ENCODE assay signal across 9 cellular contexts in genomic region chr9:127523312-127523851, GRCh38.
DNase-seq lines count a peak whose midpoint lies in the region; ATAC-seq and TF ChIP-seq lines count a peak whose summit lies in the region.
"Had no signal": no experiment of that assay in that cellular context is flagged by ENCODE, and none has a peak within 500 bp of the region (broad histone marks: within the 10 kb centered on the region; RNA-seq: fewer than 3 reads in every experiment).

No MANE protein-coding gene starts in this region.

- DNase-seq in AG09309 (ENCODE audit: low read depth) (no peak), HFF-Myc (ENCODE audit: extremely low read depth, low read depth) (no peak), kidney tubule cell (ENCODE audit: low spot score) (peak; percentile 67), NCI-H1048 (lab: John Stamatoyannopoulos, UW) (no peak), NCI-H187 treated with DMSO at 0.1 percent for 48 hours (lab: John Stamatoyannopoulos, UW) (no peak)
- DNase-seq in activated CD8-positive, alpha-beta memory T cell treated with anti-CD3 and anti-CD28 coated beads, Interleukin-2, amount 50 U/mL, for 48 hours: peak; percentile 72

- TF ChIP-seq CTCF in AG09309 (IDR thresholded peaks at IDR 0.05; ENCODE audit: control insufficient read depth, insufficient read depth, low read depth, low read length, missing control alignments) (peak; percentile 66), HFF-Myc (IDR thresholded peaks at IDR 0.05; ENCODE audit: low read depth, low read length, missing control alignments) (peak; percentile 62)

- H3K4me3 ChIP-seq in AG09309 (ENCODE audit: control insufficient read depth, low read depth, low read length): no peak overlapping the region
- no peak overlapping the region for H3K4me3 ChIP-seq in HFF-Myc (replicated peaks; ENCODE audit: low read depth, low read length)

- ATAC-seq in HG02678 (IDR thresholded peaks at IDR 0.05; ENCODE audit: unreplicated experiment) (no peak), HG03460 (IDR thresholded peaks at IDR 0.05; ENCODE audit: unreplicated experiment) (no peak)
- ATAC-seq: activated naive CD4-positive, alpha-beta T cell treated with anti-CD3 and anti-CD28 coated beads, Interleukin-2, amount 50 U/mL, for 72 hours had no signal

Comparison
In these comparisons a context has a peak if more than half of its experiments do, and no peak if none do; other contexts are left out.
1. DNase-seq: peak in activated CD8-positive, alpha-beta memory T cell treated with anti-CD3 and anti-CD28 coated beads, Interleukin-2, amount 50 U/mL, for 48 hours (single experiment) and kidney tubule cell (single experiment); none in AG09309 (single experiment), HFF-Myc (single experiment), NCI-H1048 (single experiment) and NCI-H187 treated with DMSO at 0.1 percent for 48 hours (single experiment).